Comparison of ENCODE assay signal across 8 cellular contexts in genomic region chr6:44268095-44268628, GRCh38. TPM values are rescaled to one million over a fixed set of nuclear protein-coding genes. Genes with fewer than 3 reads are reported as not detected.
DNase-seq lines count a peak whose midpoint lies in the region; ATAC-seq, FAIRE-seq and TF ChIP-seq lines count a peak whose summit lies in the region.
"Had no signal": no experiment of that assay in that cellular context is flagged by ENCODE, and none has a peak within 500 bp of the region (broad histone marks: within the 10 kb centered on the region; RNA-seq: fewer than 3 reads in every experiment).

No MANE protein-coding gene starts in this region.

- FAIRE-seq in G401.6 (lab: Jason Lieb, UNC), result peak; percentile 79

- TF ChIP-seq CTCF in breast epithelium (IDR thresholded peaks at IDR 0.05) (peak; percentile 71 to 83 (median 75)), ovary (IDR thresholded peaks at IDR 0.05) (peak in 1 of 3 donors; percentile 61)

- ATAC-seq in T-cell (replicated peaks in 1 of 4) (peak in 1 of 4 experiments; percentile 16), left lobe of liver (peak; percentile 59)
- no peak for ATAC-seq in stimulated activated naive CD8-positive, alpha-beta T cell treated with anti-CD3 and anti-CD28 coated beads, Interleukin-15, Interleukin-2, amounts not matched to agents 100 U/mL and 50 U/mL, for 24 hours

- POLR2A ChIA-PET in T-cell (lab: Charles Lee), result interaction anchor here (0.7 kb wide), 2 partner anchors 41 to 88 kb away, joined by 3 to 13 read pairs; no protein-coding TSS in a partner anchor

- H3K27me3 ChIP-seq in breast epithelium, result peaks cover 6 to 14% of the 10 kb centered on the region in 2 donors
- no peaks in the 10 kb centered on the region for H3K27me3 ChIP-seq in ovary

- no peak overlapping the region for H3K4me3 Mint-ChIP-seq in T-cell
- H3K4me3 Mint-ChIP-seq: activated naive CD8-positive, alpha-beta T cell had no signal

- no peak for TF ChIP-seq EP300 in ovary (IDR thresholded peaks at IDR 0.05)

- H3K9me3 ChIP-seq in breast epithelium (no peaks in the 10 kb centered on the region), ovary (no peaks in the 10 kb centered on the region)

- CTCF ChIA-PET in T-cell (lab: Charles Lee), result interaction anchor here (0.5 to 2.0 kb wide), 16 partner anchors 9 to 1364 kb away, joined by 3 to 15 read pairs (median 3); no protein-coding TSS in a partner anchor

- H3K4me3 ChIP-seq in breast epithelium, result no peak overlapping the region
- no peak overlapping the region for H3K4me3 ChIP-seq in ovary

- peaks cover 24 to 49% (median 36%) of the 10 kb centered on the region in 3 donors for H3K4me1 Mint-ChIP-seq in T-cell

- DNase-seq in LoVo (ENCODE audit: low spot score), result peak; percentile 73
- DNase-seq in T-cell, result peak in 27 of 34 experiments; percentile 29 to 69 (median 55)
- peak in 1 of 2 donors; percentile 49 for DNase-seq in breast epithelium (ENCODE audit: low spot score in 2 of 2)
- peak; percentile 65 for DNase-seq in left lobe of liver (ENCODE audit: low spot score)
- peak; percentile 70 for DNase-seq in stimulated activated naive CD8-positive, alpha-beta T cell treated with anti-CD3 and anti-CD28 coated beads, Interleukin-15, Interleukin-2, amounts not matched to agents 100 U/mL and 50 U/mL, for 24 hours
- no peak for DNase-seq in ovary

- peaks cover 26 to 41% of the 10 kb centered on the region in 2 donors for H3K27me3 Mint-ChIP-seq in T-cell

- 14 to 20% (median 18%) methylated on average over 5 of the region's 5 CpGs for WGBS in ovary, 3 donors

- no peaks in the 10 kb centered on the region for H3K9me3 Mint-ChIP-seq in T-cell

- no peaks in the 10 kb centered on the region for H3K36me3 Mint-ChIP-seq in T-cell
- H3K36me3 Mint-ChIP-seq: activated naive CD8-positive, alpha-beta T cell had no signal

- TF ChIP-seq POLR2A in breast epithelium (IDR thresholded peaks at IDR 0.05) (no peak), ovary (IDR thresholded peaks at IDR 0.05) (no peak)

- no peak overlapping the region for H3K27ac ChIP-seq in breast epithelium
- H3K27ac ChIP-seq in ovary, result no peak overlapping the region

- H3K36me3 ChIP-seq in breast epithelium (no peaks in the 10 kb centered on the region), ovary (no peaks in the 10 kb centered on the region)

- intact Hi-C loops in breast epithelium (cut with DNase I; ENCODE audit: low total_unique reads) (no loop called here), ovary (cut with DNase I) (no loop called here)

- peak overlapping the region in 1 of 2 donors; percentile 27 for H3K27ac Mint-ChIP-seq in T-cell
- H3K27ac Mint-ChIP-seq: activated naive CD8-positive, alpha-beta T cell had no signal

- H3K4me1 ChIP-seq in breast epithelium (peaks cover 11 to 12% of the 10 kb centered on the region in 2 donors), ovary (ENCODE audit: insufficient read depth) (peaks cover 9% of the 10 kb centered on the region)

RNA-seq across cellular contexts. Expression of gene TMEM151B, which starts 2.1 kb away (rescaled TPM):
- total RNA-seq in T-cell, result under 1 TPM in 3 of 5 donors, not detected in 2; 0.13 to 0.18 (median 0.14) TPM
- total RNA-seq in breast epithelium, result under 1 TPM in 1 of 3 donors, not detected in 2; 0.15 TPM
- total RNA-seq in left lobe of liver, result not detected
- under 1 TPM in 4 of 7 donors, not detected in 3; under 0.01 to 0.12 (median 0.05) TPM for total RNA-seq in ovary
- polyA plus RNA-seq in ovary, result under 1 TPM in 1 of 2 donors, not detected in 1; 0.04 TPM

RNA-seq across cellular contexts. Expression of gene NFKBIE, which starts 2.8 kb away (rescaled TPM):
- total RNA-seq in T-cell (10 to 100 TPM in 4 of 5 donors, 1 to 10 TPM in 1; 9.9 to 35.0 (median 13.6) TPM), breast epithelium (10 to 100 TPM in 2 of 3 donors, 1 to 10 TPM in 1; 4.0 to 25.9 (median 14.4) TPM), left lobe of liver (2.8 TPM), ovary (10 to 100 TPM in 2 of 7 donors, 1 to 10 TPM in 5; 2.8 to 93.6 (median 4.9) TPM)
- polyA plus RNA-seq in ovary, result 1 to 10 TPM; 2.7 to 6.8 TPM

RNA-seq across cellular contexts. Expression of gene SLC35B2, which starts 10.8 kb away (rescaled TPM):
- total RNA-seq in T-cell, result 10 to 100 TPM; 14.6 to 21.8 (median 20.3) TPM
- total RNA-seq in breast epithelium, result 10 to 100 TPM; 32.8 to 50.5 (median 38.1) TPM
- total RNA-seq in left lobe of liver, result 18.4 TPM
- total RNA-seq in ovary, result 10 to 100 TPM; 19.7 to 41.0 (median 29.7) TPM
- 10 to 100 TPM; 21.0 to 23.9 TPM for polyA plus RNA-seq in ovary

RNA-seq across cellular contexts. Expression of gene HSP90AB1, which starts 21.3 kb away (rescaled TPM):
- 100 to 1,000 TPM; 394 to 454 (median 404) TPM for total RNA-seq in T-cell
- 100 to 1,000 TPM; 643 to 810 (median 662) TPM for total RNA-seq in breast epithelium
- total RNA-seq in left lobe of liver, result 187 TPM
- 1,000 to 10,000 TPM in 6 of 7 donors, 100 to 1,000 TPM in 1; 820 to 1,796 (median 1,051) TPM for total RNA-seq in ovary
- 1,000 to 10,000 TPM in 1 of 2 donors, 100 to 1,000 TPM in 1; 972 to 1,905 TPM for polyA plus RNA-seq in ovary

RNA-seq across cellular contexts. Expression of gene SLC29A1, which starts 44.8 kb away (rescaled TPM):
- total RNA-seq in T-cell (1 to 10 TPM; 1.3 to 8.0 (median 3.4) TPM), breast epithelium (100 to 1,000 TPM; 106 to 140 (median 110) TPM), left lobe of liver (37.5 TPM), ovary (10 to 100 TPM; 11.2 to 35.4 (median 30.2) TPM)
- polyA plus RNA-seq in ovary, result 10 to 100 TPM; 24.8 to 54.0 TPM

Comparison
In these comparisons a context has a peak if more than half of its experiments do, and no peak if none do; other contexts are left out.
1. DNase-seq: peak in LoVo (single experiment), T-cell (27 of 34), left lobe of liver (single experiment) and stimulated activated naive CD8-positive, alpha-beta T cell treated with anti-CD3 and anti-CD28 coated beads, Interleukin-15, Interleukin-2, amounts not matched to agents 100 U/mL and 50 U/mL, for 24 hours (single experiment); none in ovary (0 of 5).